Comparison of ENCODE assay signal across 23 cellular contexts in genomic region chr13:94110011-94110410, GRCh38.
"Had no signal": no experiment of that assay in that cellular context is flagged by ENCODE, and none has a peak within 500 bp of the region (broad histone marks: within the 10 kb centered on the region; RNA-seq: fewer than 3 reads in every experiment).

No MANE protein-coding gene starts in this region.

- H3K4me3 Mint-ChIP-seq: activated CD4-positive, alpha-beta T cell treated with anti-CD3 and anti-CD28 coated beads, Interleukin-2, amount 10 ng/mL, durations not matched to agents 7 days and 5 days; activated CD8-positive, alpha-beta memory T cell treated with anti-CD3 and anti-CD28 coated beads, Interleukin-2, amount 10 ng/mL, durations not matched to agents 7 days and 5 days; activated CD8-positive, alpha-beta T cell treated with anti-CD3 and anti-CD28 coated beads for 36 hours; activated naive CD4-positive, alpha-beta T cell treated with anti-CD3 and anti-CD28 coated beads, Interleukin-2, amount 50 U/mL, for 24 hours; memory B cell; natural killer cell treated with Interleukin-12 subunit alpha and Interleukin-12 subunit beta and Interleukin-15 and Interleukin-18, amount 100 ng/mL, for 72 hours; stimulated activated naive CD8-positive, alpha-beta T cell treated with anti-CD3 and anti-CD28 coated beads, Interleukin-15, Interleukin-2, amounts not matched to agents 100 ng/mL and 50 ng/mL, for 24 hours; T-helper 17 cell had no signal

- H3K27ac ChIP-seq: brain microvascular endothelial cell, pancreas, psoas muscle, right atrium auricular region, thyroid gland had no signal

- H3K9me3 ChIP-seq: pancreas, psoas muscle, right atrium auricular region, thyroid gland had no signal

- H3K9me3 Mint-ChIP-seq: activated CD8-positive, alpha-beta T cell treated with anti-CD3 and anti-CD28 coated beads for 36 hours had no signal

- FAIRE-seq: frontal cortex, pancreas had no signal

- H3K4me1 ChIP-seq: psoas muscle, right atrium auricular region, thyroid gland had no signal

- H3K4me3 ChIP-seq: pancreas, psoas muscle, right atrium auricular region, thyroid gland had no signal

- H3K27me3 ChIP-seq: brain microvascular endothelial cell, pancreas, right atrium auricular region, thyroid gland had no signal

- H3K36me3 ChIP-seq: brain microvascular endothelial cell, pancreas, right atrium auricular region, thyroid gland had no signal

- ATAC-seq: activated CD4-positive, CD25-positive, alpha-beta regulatory T cell treated with anti-CD3 and anti-CD28 coated beads, Interleukin-2, amount 50 U/mL, for 24 hours; activated CD8-positive, alpha-beta memory T cell treated with anti-CD3 and anti-CD28 coated beads, Interleukin-2, amount 10 ng/mL, durations not matched to agents 7 days and 5 days; activated CD8-positive, alpha-beta T cell treated with anti-CD3 and anti-CD28 coated beads for 36 hours; left cardiac atrium; natural killer cell treated with Interleukin-12 subunit alpha and Interleukin-12 subunit beta and Interleukin-15 and Interleukin-18, amount 100 ng/mL, for 72 hours; pancreas; psoas muscle; T-helper 17 cell had no signal

- H3K36me3 Mint-ChIP-seq: activated CD8-positive, alpha-beta memory T cell treated with anti-CD3 and anti-CD28 coated beads, Interleukin-2, amount 10 ng/mL, durations not matched to agents 7 days and 5 days; activated naive CD4-positive, alpha-beta T cell treated with anti-CD3 and anti-CD28 coated beads, Interleukin-2, amount 50 U/mL, for 24 hours; memory B cell; natural killer cell treated with Interleukin-12 subunit alpha and Interleukin-12 subunit beta and Interleukin-15 and Interleukin-18, amount 100 ng/mL, for 72 hours had no signal

- DNase-seq: activated CD4-positive, alpha-beta T cell treated with anti-CD3 and anti-CD28 coated beads, Interleukin-2, amount 10 ng/mL, durations not matched to agents 7 days and 5 days; activated CD8-positive, alpha-beta memory T cell treated with anti-CD3 and anti-CD28 coated beads, Interleukin-2, amount 10 ng/mL, durations not matched to agents 7 days and 5 days; activated CD8-positive, alpha-beta T cell treated with anti-CD3 and anti-CD28 coated beads for 36 hours; activated gamma-delta T cell; activated T-cell treated with anti-CD3 and anti-CD28 coated beads for 4 hours; aorta; brain microvascular endothelial cell; caudate nucleus; effector memory CD4-positive, alpha-beta T cell; hippocampal formation; left cardiac atrium; pancreas; psoas muscle; substantia nigra; T-helper 17 cell; thyroid gland had no signal

- H3K27ac Mint-ChIP-seq: activated CD4-positive, alpha-beta T cell treated with anti-CD3 and anti-CD28 coated beads, Interleukin-2, amount 10 ng/mL, durations not matched to agents 7 days and 5 days; activated CD8-positive, alpha-beta memory T cell treated with anti-CD3 and anti-CD28 coated beads, Interleukin-2, amount 10 ng/mL, durations not matched to agents 7 days and 5 days; activated CD8-positive, alpha-beta T cell treated with anti-CD3 and anti-CD28 coated beads for 36 hours; activated naive CD4-positive, alpha-beta T cell treated with anti-CD3 and anti-CD28 coated beads, Interleukin-2, amount 50 U/mL, for 24 hours; memory B cell; natural killer cell treated with Interleukin-12 subunit alpha and Interleukin-12 subunit beta and Interleukin-15 and Interleukin-18, amount 100 ng/mL, for 72 hours; stimulated activated naive CD8-positive, alpha-beta T cell treated with anti-CD3 and anti-CD28 coated beads, Interleukin-15, Interleukin-2, amounts not matched to agents 100 ng/mL and 50 ng/mL, for 24 hours; T-helper 17 cell had no signal

- H3K27me3 Mint-ChIP-seq: activated CD4-positive, alpha-beta T cell treated with anti-CD3 and anti-CD28 coated beads, Interleukin-2, amount 10 ng/mL, durations not matched to agents 7 days and 5 days; memory B cell had no signal

- H3K4me1 Mint-ChIP-seq: activated CD4-positive, alpha-beta T cell treated with anti-CD3 and anti-CD28 coated beads, Interleukin-2, amount 10 ng/mL, durations not matched to agents 7 days and 5 days; activated CD8-positive, alpha-beta memory T cell treated with anti-CD3 and anti-CD28 coated beads, Interleukin-2, amount 10 ng/mL, durations not matched to agents 7 days and 5 days; activated naive CD4-positive, alpha-beta T cell treated with anti-CD3 and anti-CD28 coated beads, Interleukin-2, amount 50 U/mL, for 24 hours; memory B cell; T-helper 17 cell had no signal
